In genomic region chr7:1068013-1068412, GRCh38 we compare ENCODE assay signal across 24 cellular contexts. TPM values are rescaled to one million over a fixed set of nuclear protein-coding genes. Genes with fewer than 3 reads are reported as not detected.
DNase-seq lines count a peak whose midpoint lies in the region; ATAC-seq, FAIRE-seq and TF ChIP-seq lines count a peak whose summit lies in the region.
"Had no signal": no experiment of that assay in that cellular context is flagged by ENCODE, and none has a peak within 500 bp of the region (broad histone marks: within the 10 kb centered on the region; RNA-seq: fewer than 3 reads in every experiment).

No MANE protein-coding gene starts in this region.

- H3K4me3 ChIP-seq in HepG2 (replicated peaks in 1 of 3; ENCODE audit: insufficient read depth in 1 of 3, low read depth in 2 of 3, low read length in 3 of 3) (no peak overlapping the region), right lobe of liver (no peak overlapping the region), hepatocyte (no peak overlapping the region), trophoblast cell (ENCODE audit: low read depth, low read length) (peak overlapping the region; percentile 9)
- H3K4me3 ChIP-seq in CD8-positive, alpha-beta memory T cell (ENCODE audit: low read length), result no peak overlapping the region
- H3K4me3 ChIP-seq: BLaER1, GM23248 had no signal

- H3K27me3 ChIP-seq in HepG2 (ENCODE audit: control insufficient read depth in 1 of 2, insufficient read depth in 2 of 2, low read length in 2 of 2) (no peaks in the 10 kb centered on the region), right lobe of liver (no peaks in the 10 kb centered on the region), hepatocyte (no peaks in the 10 kb centered on the region), trophoblast cell (ENCODE audit: insufficient read depth, low read length) (no peaks in the 10 kb centered on the region)
- no peaks in the 10 kb centered on the region for H3K27me3 ChIP-seq in CD8-positive, alpha-beta memory T cell (ENCODE audit: insufficient read depth, low read length, poor library complexity, severe bottlenecking)
- H3K27me3 ChIP-seq: BLaER1 had no signal

- TF ChIP-seq EP300 in HepG2 (IDR thresholded peaks at IDR 0.05; ENCODE audit: low read depth in 2 of 2, low read length in 2 of 2), result no peak
- TF ChIP-seq EP300 in HepG2 (CRISPR knock-in tag; IDR thresholded peaks at IDR 0.05; ENCODE audit: borderline replicate concordance), result no peak

- H3K4me2 ChIP-seq in HepG2 (ENCODE audit: low read depth, low read length) (peak overlapping the region; percentile 24; the same call in 1 of the 2 replicates), hepatocyte (no peak overlapping the region), trophoblast cell (ENCODE audit: low read length) (peak overlapping the region; percentile 23)
- H3K4me2 ChIP-seq: BLaER1 had no signal

- H4K8ac ChIP-seq in trophoblast cell (ENCODE audit: low read depth, low read length), result peak overlapping the region; percentile 0

- FAIRE-seq in HepG2 (lab: Jason Lieb, UNC), result no peak
- FAIRE-seq: A204.1, GM12891, GM18507 had no signal

- POLR2A ChIA-PET in HepG2 (lab: Yijun Ruan, JAX), result interaction anchor here (0.9 to 1.2 kb wide), 5 partner anchors 23 to 90 kb away, joined by 3 to 8 read pairs (median 3); no protein-coding TSS in a partner anchor
- POLR2A ChIA-PET in CD8-positive, alpha-beta memory T cell (lab: Charles Lee), result interaction anchor here (1.1 kb wide), 1 partner anchor 73 kb away, joined by 3 read pairs; no protein-coding TSS in a partner anchor

- H3K36me3 Mint-ChIP-seq in CD8-positive, alpha-beta memory T cell, result no peaks in the 10 kb centered on the region
- H3K36me3 Mint-ChIP-seq: CD4-positive, CD25-positive, alpha-beta regulatory T cell; CD8-positive, alpha-beta T cell had no signal

- no peaks in the 10 kb centered on the region for H3K9me3 Mint-ChIP-seq in CD8-positive, alpha-beta memory T cell
- H3K9me3 Mint-ChIP-seq: CD8-positive, alpha-beta T cell had no signal

- peak overlapping the region; percentile 84 for H4K91ac ChIP-seq in trophoblast cell (ENCODE audit: low read depth, low read length)

- H3K36me3 ChIP-seq in HepG2 (replicated peaks in 1 of 2; ENCODE audit: control insufficient read depth in 1 of 2, insufficient read depth in 2 of 2, low read length in 2 of 2), result peaks cover 0 to 4% of the 10 kb centered on the region in 2 experiments; a peak in 2 of 5 replicates
- no peaks in the 10 kb centered on the region for H3K36me3 ChIP-seq in right lobe of liver
- H3K36me3 ChIP-seq in hepatocyte (replicated peaks; ENCODE audit: insufficient read depth, low read depth), result no peaks in the 10 kb centered on the region
- H3K36me3 ChIP-seq in trophoblast cell (ENCODE audit: control insufficient read depth in 1 of 2, insufficient read depth in 2 of 2, low read length in 2 of 2), result peaks cover 0 to 4% of the 10 kb centered on the region in 2 experiments
- no peaks in the 10 kb centered on the region for H3K36me3 ChIP-seq in CD8-positive, alpha-beta memory T cell (ENCODE audit: insufficient read depth, low read length)

- TF ChIP-seq POLR2A in HepG2 (IDR thresholded peaks at IDR 0.05; ENCODE audit: insufficient read depth in 1 of 2, low read depth in 2 of 2, low read length in 2 of 2), result no peak
- no peak for TF ChIP-seq POLR2A in right lobe of liver (IDR thresholded peaks at IDR 0.05)

- H2AK5ac ChIP-seq in trophoblast cell (ENCODE audit: low read length), result peak overlapping the region; percentile 0

- peaks cover 2 to 8% (median 8%) of the 10 kb centered on the region in 3 donors for H3K4me1 Mint-ChIP-seq in CD8-positive, alpha-beta memory T cell

- H3K9ac ChIP-seq in HepG2 (ENCODE audit: insufficient read depth, low read depth, low read length) (no peak overlapping the region), trophoblast cell (ENCODE audit: low read length) (peak overlapping the region; percentile 59)
- H3K9ac ChIP-seq: BLaER1, GM23248 had no signal

- no peaks in the 10 kb centered on the region for H3K27me3 Mint-ChIP-seq in CD8-positive, alpha-beta memory T cell

- peak overlapping the region; percentile 92 for H2BK120ac ChIP-seq in trophoblast cell (ENCODE audit: insufficient read depth, low read length, poor library complexity)

- H3K79me2 ChIP-seq in HepG2 (ENCODE audit: insufficient read depth, low read length), result no peaks in the 10 kb centered on the region
- no peaks in the 10 kb centered on the region for H3K79me2 ChIP-seq in hepatocyte
- H3K79me2 ChIP-seq in trophoblast cell (ENCODE audit: control insufficient read depth, insufficient read depth, low read length, poor library complexity), result peaks cover 3% of the 10 kb centered on the region

- H3K4ac ChIP-seq in trophoblast cell (ENCODE audit: low read depth, low read length), result peak overlapping the region; percentile 18

- DNase-seq in HepG2 (ENCODE audit: low spot score) (no peak), right lobe of liver (no peak), hepatocyte (ENCODE audit: low spot score) (no peak), trophoblast cell (no peak), hippocampal formation (lab: John Stamatoyannopoulos, UW) (no peak)
- no peak for DNase-seq in activated CD8-positive, alpha-beta memory T cell treated with anti-CD3 and anti-CD28 coated beads, Interleukin-2, amount 50 U/mL, for 48 hours
- DNase-seq in CD8-positive, alpha-beta memory T cell, result no peak
- DNase-seq: Calu3; CD4-positive, CD25-positive, alpha-beta regulatory T cell; CD8-positive, alpha-beta T cell; DMS53; DMS79 treated with DMSO at 0.1 percent for 48 hours; GF-D8; GM23248; H9 had no signal

- peak overlapping the region; percentile 52 for H2BK5ac ChIP-seq in trophoblast cell (ENCODE audit: low read depth, low read length, poor library complexity)

- H3K18ac ChIP-seq in trophoblast cell (ENCODE audit: low read length), result peak overlapping the region; percentile 58

- H4K20me1 ChIP-seq in HepG2 (ENCODE audit: insufficient read depth, low read length) (no peaks in the 10 kb centered on the region), hepatocyte (ENCODE audit: insufficient read depth, poor library complexity, severe bottlenecking) (no peaks in the 10 kb centered on the region)

- H3K9me3 ChIP-seq in HepG2 (ENCODE audit: low read length), result no peaks in the 10 kb centered on the region
- H3K9me3 ChIP-seq in right lobe of liver, result no peaks in the 10 kb centered on the region
- H3K9me3 ChIP-seq in hepatocyte (ENCODE audit: low read depth), result no peaks in the 10 kb centered on the region
- peaks cover 10% of the 10 kb centered on the region for H3K9me3 ChIP-seq in trophoblast cell (ENCODE audit: insufficient read depth, low read depth, low read length)
- H3K9me3 ChIP-seq in CD8-positive, alpha-beta memory T cell (ENCODE audit: low read length), result no peaks in the 10 kb centered on the region
- H3K9me3 ChIP-seq: BLaER1 had no signal

- H3K14ac ChIP-seq in trophoblast cell (ENCODE audit: low read length), result peak overlapping the region; percentile 52

- CTCF ChIA-PET in HepG2 (lab: Yijun Ruan, JAX; ENCODE audit: low intra/inter-chr PET ratio, low total read pairs), result interaction anchor here (1.5 kb wide), 1 partner anchor 75 kb away, joined by 4 read pairs; no protein-coding TSS in a partner anchor
- CTCF ChIA-PET in CD8-positive, alpha-beta memory T cell (lab: Charles Lee), result interaction anchor here (2.1 kb wide), 1 partner anchor 75 kb away, joined by 19 read pairs; no protein-coding TSS in a partner anchor

- no peak for ATAC-seq in HepG2
- ATAC-seq in right lobe of liver, result no peak
- ATAC-seq in GM21529 (IDR thresholded peaks at IDR 0.05; ENCODE audit: unreplicated experiment), result no peak
- ATAC-seq: CD8-positive, alpha-beta T cell; HCT116 had no signal

- WGBS in HepG2 (ENCODE audit: low lambda C conversion rate), result 80% methylated on average over 2 of the region's 14 CpGs
- no CpG with 5 or more reads among the region's 14 CpGs for WGBS in right lobe of liver (ENCODE audit: insufficient coverage, low coverage, low lambda C conversion rate, missing lambda C conversion rate)
- 89% methylated on average over 14 of the region's 14 CpGs for WGBS in hepatocyte (ENCODE audit: low lambda C conversion rate, missing lambda C conversion rate)
- WGBS in trophoblast cell (ENCODE audit: extremely low coverage, insufficient coverage, insufficient read length), result no CpG with 5 or more reads among the region's 14 CpGs

- no peak overlapping the region for H3K27ac ChIP-seq in HepG2 (ENCODE audit: extremely low read length, insufficient read depth, low read length)
- H3K27ac ChIP-seq in right lobe of liver, result no peak overlapping the region
- H3K27ac ChIP-seq in hepatocyte, result peak overlapping the region; percentile 24
- H3K27ac ChIP-seq in trophoblast cell (ENCODE audit: low read depth, low read length), result peak overlapping the region; percentile 92
- H3K27ac ChIP-seq in CD8-positive, alpha-beta memory T cell (ENCODE audit: low read depth, low read length), result no peak overlapping the region
- H3K27ac ChIP-seq: 22Rv1, BLaER1, C4-2B, GM23248 had no signal

- H3K9me2 ChIP-seq in hepatocyte (replicated peaks; ENCODE audit: insufficient read depth), result no peaks in the 10 kb centered on the region

- intact Hi-C loops in HepG2 (cut with micrococcal nuclease; ENCODE audit: unreplicated experiment), result no loop called here
- intact Hi-C loops in right lobe of liver (cut with DNase I), result no loop called here

- H3K4me1 ChIP-seq in HepG2 (ENCODE audit: insufficient read depth, low read length) (peaks cover 34% of the 10 kb centered on the region), right lobe of liver (peaks cover 0 to 6% (median 0%) of the 10 kb centered on the region in 4 donors), hepatocyte (ENCODE audit: insufficient read depth) (peaks cover 10% of the 10 kb centered on the region), trophoblast cell (ENCODE audit: control insufficient read depth in 1 of 2, insufficient read depth in 2 of 2, low read length in 2 of 2) (peaks cover 7 to 14% of the 10 kb centered on the region in 2 experiments)
- peaks cover 8% of the 10 kb centered on the region for H3K4me1 ChIP-seq in CD8-positive, alpha-beta memory T cell (ENCODE audit: insufficient read depth, low read length)

- H3K79me1 ChIP-seq in trophoblast cell (ENCODE audit: low read length), result peaks cover 10% of the 10 kb centered on the region

- H3K4me3 Mint-ChIP-seq in CD8-positive, alpha-beta memory T cell, result no peak overlapping the region
- H3K4me3 Mint-ChIP-seq: B cell; CD4-positive, CD25-positive, alpha-beta regulatory T cell; CD8-positive, alpha-beta T cell; H9 had no signal

- no peak overlapping the region for H4K12ac ChIP-seq in trophoblast cell (ENCODE audit: low read depth, low read length)

- no peak overlapping the region for H2AFZ ChIP-seq in HepG2 (ENCODE audit: low read length)
- H2AFZ ChIP-seq in hepatocyte, result no peak overlapping the region
- H2AFZ ChIP-seq in trophoblast cell (ENCODE audit: insufficient read depth, low read length, poor library complexity), result no peak overlapping the region
- H2AFZ ChIP-seq: GM23248 had no signal

- TF ChIP-seq RAD21 in HepG2 (CRISPR knock-in tag; IDR thresholded peaks at IDR 0.05), result no peak

- no peak overlapping the region for H3K27ac Mint-ChIP-seq in CD8-positive, alpha-beta memory T cell
- H3K27ac Mint-ChIP-seq: B cell; CD4-positive, CD25-positive, alpha-beta regulatory T cell; CD8-positive, alpha-beta T cell; H9 had no signal

- no peak overlapping the region for H3K23ac ChIP-seq in trophoblast cell (ENCODE audit: low read length)

- no peak for TF ChIP-seq CTCF in HepG2 (CRISPR knock-in tag; IDR thresholded peaks at IDR 0.05)
- TF ChIP-seq CTCF in right lobe of liver (IDR thresholded peaks at IDR 0.05), result no peak
- TF ChIP-seq CTCF in hepatocyte (IDR thresholded peaks at IDR 0.05; ENCODE audit: poor library complexity), result no peak

- peak overlapping the region; percentile 9 for H2BK12ac ChIP-seq in trophoblast cell (ENCODE audit: low read length)

- in situ Hi-C loops in HepG2 (cut with HindIII; ENCODE audit: extremely low pct_ligation_motif_present, low pct_unique_long_range_greater_than_20kb), result loop anchor here (5.0 kb wide), 1 partner anchor 76 kb away; no protein-coding TSS in a partner anchor

- BruUV-seq in HepG2 (replicated peaks; lab: Mats Ljungman, UMichigan), result no TSS peak

RNA-seq across cellular contexts. Expression of gene GPER1, which starts 19.9 kb away (rescaled TPM):
- total RNA-seq in HepG2 (2016; rRNA removed; fragmentation: Illumina TruSeq; extraction: Trizol), result 15.2 and 19.7 TPM in 2 replicates
- total RNA-seq in HepG2 (2016; cell fraction: cytosol; rRNA removed; fragmentation: Illumina TruSeq; extraction: Trizol; ENCODE audit: low read depth), result 11.8 and 14.0 TPM in 2 replicates
- total RNA-seq in HepG2 (2016; cell fraction: insoluble cytoplasmic fraction; rRNA removed; fragmentation: Illumina TruSeq; extraction: Trizol), result 14.3 and 19.8 TPM in 2 replicates
- total RNA-seq in HepG2 (2016; cell fraction: membrane; rRNA removed; fragmentation: Illumina TruSeq; extraction: Trizol), result 22.2 and 30.5 TPM in 2 replicates
- total RNA-seq in HepG2 (2016; cell fraction: nucleus; rRNA removed; fragmentation: Illumina TruSeq; extraction: Trizol), result 13.6 and 15.7 TPM in 2 replicates
- polyA plus RNA-seq in HepG2 (2011; rRNA removed), result 12.7 and 16.4 TPM in 2 replicates
- 14.9 and 19.2 TPM in 2 replicates for polyA plus RNA-seq in HepG2 (2011; cell fraction: cytosol; rRNA removed)
- polyA plus RNA-seq in HepG2 (2011; cell fraction: nucleus; rRNA removed), result 55.4 and 63.5 TPM in 2 replicates
- polyA plus RNA-seq in HepG2 (2012), result 10.5 and 10.7 TPM in 2 replicates
- polyA plus RNA-seq in HepG2 (2016; cell fraction: cytosol; fragmentation: Illumina TruSeq; extraction: Trizol; ENCODE audit: low read depth), result 9.9 and 11.3 TPM in 2 replicates
- polyA plus RNA-seq in HepG2 (2016; cell fraction: insoluble cytoplasmic fraction; fragmentation: Illumina TruSeq; extraction: Trizol; ENCODE audit: low read depth), result 17.5 and 21.3 TPM in 2 replicates
- polyA plus RNA-seq in HepG2 (2016; cell fraction: membrane; fragmentation: Illumina TruSeq; extraction: Trizol; ENCODE audit: low read depth), result 22.0 and 22.5 TPM in 2 replicates
- 36.9 and 39.6 TPM in 2 replicates for polyA plus RNA-seq in HepG2 (2016; cell fraction: nucleus; fragmentation: Illumina TruSeq; extraction: Trizol; ENCODE audit: insufficient read depth, low read depth)
- polyA minus RNA-seq in HepG2 (2011; rRNA and poly(A)+ RNA removed; ENCODE audit: low replicate concordance), result 7.5 and 47.4 TPM in 2 replicates
- polyA minus RNA-seq in HepG2 (2011; cell fraction: cytosol; rRNA and poly(A)+ RNA removed), result 11.5 and 13.4 TPM in 2 replicates
- polyA minus RNA-seq in HepG2 (2011; cell fraction: nucleus; rRNA and poly(A)+ RNA removed), result 4.2 and 5.7 TPM in 2 replicates
- total RNA-seq in right lobe of liver, result 10 to 100 TPM in 4 of 6 experiments, 1 to 10 TPM in 2; 7.0 to 26.4 (median 11.9) TPM
- 3.6 and 4.5 TPM in 2 replicates for total RNA-seq in hepatocyte
- 9.1 and 11.1 TPM in 2 replicates for polyA plus RNA-seq in hepatocyte
- 5.2 and 5.3 TPM in 2 replicates for polyA plus RNA-seq in trophoblast cell (2013)
- total RNA-seq in CD8-positive, alpha-beta memory T cell, result not detected
- polyA plus RNA-seq in CD8-positive, alpha-beta memory T cell, result 0.17 TPM
- total RNA-seq: CD4-positive, CD25-positive, alpha-beta regulatory T cell; H9 had no signal

RNA-seq across cellular contexts. Expression of gene GPR146, which starts 23.7 kb away (rescaled TPM):
- total RNA-seq in HepG2 (2016; rRNA removed; fragmentation: Illumina TruSeq; extraction: Trizol) (0.84 and 2.0 TPM in 2 replicates), right lobe of liver (10 to 100 TPM; 13.3 to 45.3 (median 22.8) TPM), hepatocyte (5.2 and 6.5 TPM in 2 replicates)
- total RNA-seq in HepG2 (2016; cell fraction: cytosol; rRNA removed; fragmentation: Illumina TruSeq; extraction: Trizol; ENCODE audit: low read depth), result 0.91 and 1.1 TPM in 2 replicates
- total RNA-seq in HepG2 (2016; cell fraction: insoluble cytoplasmic fraction; rRNA removed; fragmentation: Illumina TruSeq; extraction: Trizol), result 0.89 and 1.2 TPM in 2 replicates
- 1.9 and 2.7 TPM in 2 replicates for total RNA-seq in HepG2 (2016; cell fraction: membrane; rRNA removed; fragmentation: Illumina TruSeq; extraction: Trizol)
- 1.1 and 3.4 TPM in 2 replicates for total RNA-seq in HepG2 (2016; cell fraction: nucleus; rRNA removed; fragmentation: Illumina TruSeq; extraction: Trizol)
- polyA plus RNA-seq in HepG2 (2011; rRNA removed) (15.9 and 17.2 TPM in 2 replicates), hepatocyte (2.1 and 2.6 TPM in 2 replicates)
- 11.4 and 22.4 TPM in 2 replicates for polyA plus RNA-seq in HepG2 (2011; cell fraction: cytosol; rRNA removed)
- polyA plus RNA-seq in HepG2 (2011; cell fraction: nucleus; rRNA removed), result 18.2 and 25.0 TPM in 2 replicates
- 4.5 and 5.3 TPM in 2 replicates for polyA plus RNA-seq in HepG2 (2012)
- 2.1 and 2.2 TPM in 2 replicates for polyA plus RNA-seq in HepG2 (2016; cell fraction: cytosol; fragmentation: Illumina TruSeq; extraction: Trizol; ENCODE audit: low read depth)
- polyA plus RNA-seq in HepG2 (2016; cell fraction: insoluble cytoplasmic fraction; fragmentation: Illumina TruSeq; extraction: Trizol; ENCODE audit: low read depth), result 0.78 and 1.3 TPM in 2 replicates
- 2.3 and 3.4 TPM in 2 replicates for polyA plus RNA-seq in HepG2 (2016; cell fraction: membrane; fragmentation: Illumina TruSeq; extraction: Trizol; ENCODE audit: low read depth)
- polyA plus RNA-seq in HepG2 (2016; cell fraction: nucleus; fragmentation: Illumina TruSeq; extraction: Trizol; ENCODE audit: insufficient read depth, low read depth), result 2.2 and 2.5 TPM in 2 replicates
- polyA minus RNA-seq in HepG2 (2011; rRNA and poly(A)+ RNA removed; ENCODE audit: low replicate concordance), result 0.87 and 47.8 TPM in 2 replicates
- polyA minus RNA-seq in HepG2 (2011; cell fraction: cytosol; rRNA and poly(A)+ RNA removed), result 6.9 and 9.1 TPM in 2 replicates
- 9.3 and 14.0 TPM in 2 replicates for polyA minus RNA-seq in HepG2 (2011; cell fraction: nucleus; rRNA and poly(A)+ RNA removed)
- polyA plus RNA-seq in trophoblast cell (2013), result 5.6 and 6.0 TPM in 2 replicates
- total RNA-seq in CD8-positive, alpha-beta memory T cell, result under 1 TPM; 0.55 to 0.70 TPM
- polyA plus RNA-seq in CD8-positive, alpha-beta memory T cell, result 1.2 TPM

Comparison
In these comparisons a context has a peak if more than half of its experiments do, and no peak if none do; other contexts are left out.
1. H3K27ac ChIP-seq: peak in hepatocyte (single experiment) and trophoblast cell (single experiment); none in HepG2 (single experiment), right lobe of liver (0 of 3) and CD8-positive, alpha-beta memory T cell (single experiment).